In genomic region chr4:83353516-83353915, GRCh38 we compare ENCODE assay signal across 28 cellular contexts.
"Had no signal": no experiment of that assay in that cellular context is flagged by ENCODE, and none has a peak within 500 bp of the region (broad histone marks: within the 10 kb centered on the region; RNA-seq: fewer than 3 reads in every experiment).

No MANE protein-coding gene starts in this region.

- H3K4me1 Mint-ChIP-seq: nephron, neural progenitor cell had no signal

- H3K9me3 Mint-ChIP-seq: natural killer cell had no signal

- H3K4me2 ChIP-seq: neural progenitor cell had no signal

- H3K27me3 Mint-ChIP-seq: progenitor cell of endocrine pancreas; stimulated activated naive B cell treated with anti-CD40 and anti-IgM and Interleukin-4, amounts not matched to agents 10 μg/mL and 1 μg/mL and 100 μg/mL, for 72 hours; stimulated activated naive CD8-positive, alpha-beta T cell treated with anti-CD3 and anti-CD28 coated beads, Interleukin-15, Interleukin-2, amounts not matched to agents 100 ng/mL and 50 ng/mL, for 24 hours had no signal

- H3K27ac ChIP-seq: neural progenitor cell, ovary, parathyroid adenoma, psoas muscle, right lobe of liver, sigmoid colon, stomach, thoracic aorta, thyroid gland, tibial nerve, upper lobe of left lung, uterus had no signal

- H3K9ac ChIP-seq: neural progenitor cell, parathyroid adenoma had no signal

- FAIRE-seq: small intestine had no signal

- H3K79me2 ChIP-seq: parathyroid adenoma had no signal

- H3K27me3 ChIP-seq: neural progenitor cell, ovary, right lobe of liver, sigmoid colon, stomach, thyroid gland, tibial nerve, upper lobe of left lung, uterus had no signal

- H2AFZ ChIP-seq: neural progenitor cell, parathyroid adenoma had no signal

- H3K36me3 ChIP-seq: neural progenitor cell, ovary, right lobe of liver, sigmoid colon, stomach, thoracic aorta, thyroid gland, tibial nerve, upper lobe of left lung, uterus had no signal

- ATAC-seq: natural killer cell; psoas muscle; right cardiac atrium; right lobe of liver; stimulated activated effector memory CD8-positive, alpha-beta T cell treated with anti-CD3 and anti-CD28 coated beads, Interleukin-12 subunit alpha, Interleukin-12 subunit beta, amount 100 ng/mL, for 72 hours; stimulated activated naive B cell treated with anti-CD40 and anti-IgM and Interleukin-4, amounts not matched to agents 10 μg/mL and 1 μg/mL and 100 μg/mL, for 72 hours had no signal

- H3K36me3 Mint-ChIP-seq: neural progenitor cell had no signal

- DNase-seq: natural killer cell; occipital lobe; ovary; posterior cingulate gyrus; psoas muscle; right cardiac atrium; right lobe of liver; sigmoid colon; small intestine; stimulated activated CD4-positive, alpha-beta T cell treated with anti-CD3 and anti-CD28 coated beads, Interleukin-15, amount 100 ng/mL, for 24 hours; stimulated activated CD4-positive, alpha-beta T cell treated with anti-CD3 and anti-CD28 coated beads, Interleukin-2, amount 100 ng/mL, for 24 hours; stimulated activated CD4-positive, alpha-beta T cell treated with anti-CD3 and anti-CD28 coated beads, Interleukin-2, amount 100 ng/mL, for 48 hours; stimulated activated CD4-positive, alpha-beta T cell treated with anti-CD3 and anti-CD28 coated beads, Interleukin-4, amount 100 ng/mL, for 24 hours; stimulated activated naive B cell treated with anti-CD40 and anti-IgM and Interleukin-4, amounts not matched to agents 10 μg/mL and 1 μg/mL and 100 μg/mL, for 72 hours; stimulated activated naive CD4-positive, alpha-beta T cell treated with Interleukin-2 at 50 U/mL for 16 hours; stomach; thyroid gland; trophoblast cell; upper lobe of left lung; uterus had no signal

- H3K9me3 ChIP-seq: ovary, right lobe of liver, sigmoid colon, thoracic aorta, thyroid gland, uterus had no signal

- H3K4me3 Mint-ChIP-seq: natural killer cell; nephron; neural progenitor cell; stimulated activated effector memory CD8-positive, alpha-beta T cell treated with anti-CD3 and anti-CD28 coated beads, Interleukin-12 subunit alpha, Interleukin-12 subunit beta, amount 100 ng/mL, for 72 hours; stimulated activated naive B cell treated with anti-CD40 and anti-IgM and Interleukin-4, amounts not matched to agents 10 μg/mL and 1 μg/mL and 100 μg/mL, for 72 hours; stimulated activated naive CD8-positive, alpha-beta T cell treated with anti-CD3 and anti-CD28 coated beads, Interleukin-15, Interleukin-2, amounts not matched to agents 100 ng/mL and 50 ng/mL, for 24 hours had no signal

- H3K27ac Mint-ChIP-seq: natural killer cell; nephron; neural progenitor cell; progenitor cell of endocrine pancreas; stimulated activated effector memory CD8-positive, alpha-beta T cell treated with anti-CD3 and anti-CD28 coated beads, Interleukin-12 subunit alpha, Interleukin-12 subunit beta, amount 100 ng/mL, for 72 hours; stimulated activated naive B cell treated with anti-CD40 and anti-IgM and Interleukin-4, amounts not matched to agents 10 μg/mL and 1 μg/mL and 100 μg/mL, for 72 hours; stimulated activated naive CD8-positive, alpha-beta T cell treated with anti-CD3 and anti-CD28 coated beads, Interleukin-15, Interleukin-2, amounts not matched to agents 100 ng/mL and 50 ng/mL, for 24 hours had no signal

- H3K4me3 ChIP-seq: neural progenitor cell, ovary, psoas muscle, right lobe of liver, sigmoid colon, stomach, thoracic aorta, thyroid gland, tibial nerve, upper lobe of left lung, uterus had no signal

- H3K4me1 ChIP-seq: neural progenitor cell, right lobe of liver, tibial nerve had no signal
